ENCODE assay signal across 10 cellular contexts in genomic region chr9:105141448-105142101, GRCh38.
DNase-seq lines count a peak whose midpoint lies in the region; ATAC-seq and TF ChIP-seq lines count a peak whose summit lies in the region.
"Had no signal": no experiment of that assay in that cellular context is flagged by ENCODE, and none has a peak within 500 bp of the region (broad histone marks: within the 10 kb centered on the region; RNA-seq: fewer than 3 reads in every experiment).

No MANE protein-coding gene starts in this region.

- H3K4me1 ChIP-seq in heart left ventricle (peaks cover 0 to 37% (median 7%) of the 10 kb centered on the region in 12 donors), OCI-LY7 (ENCODE audit: insufficient read depth, low read length, poor library complexity, severe bottlenecking) (no peaks in the 10 kb centered on the region), upper lobe of right lung (peaks cover 8% of the 10 kb centered on the region)
- no peaks in the 10 kb centered on the region for H3K4me1 ChIP-seq in effector memory CD4-positive, alpha-beta T cell (ENCODE audit: control insufficient read depth, insufficient read depth, low read length, poor library complexity, severe bottlenecking)

- no peak overlapping the region for H3K4me3 Mint-ChIP-seq in WTC11

- H3K27me3 ChIP-seq in heart left ventricle (no peaks in the 10 kb centered on the region), upper lobe of right lung (no peaks in the 10 kb centered on the region)
- no peaks in the 10 kb centered on the region for H3K27me3 ChIP-seq in effector memory CD4-positive, alpha-beta T cell (replicated peaks; ENCODE audit: control insufficient read depth, insufficient read depth, low read length, poor library complexity, severe bottlenecking)

- DNase-seq in heart left ventricle (peak in 1 of 5 donors; percentile 38), cardiac septum (ENCODE audit: low spot score) (no peak), OCI-LY7 (ENCODE audit: low spot score) (peak; percentile 33), upper lobe of right lung (no peak), retina (no peak), WTC11 (ENCODE audit: low spot score) (no peak)
- DNase-seq in effector memory CD4-positive, alpha-beta T cell, result no peak
- DNase-seq: amniotic stem cell, NCI-H1694 treated with DMSO at 0.1 percent for 48 hours had no signal

- peak overlapping the region; percentile 39; the same call in 1 of the 2 replicates for H2AFZ ChIP-seq in OCI-LY7 (ENCODE audit: low read length)

- H3K4me2 ChIP-seq in OCI-LY7 (ENCODE audit: low read length), result no peak overlapping the region

- no peak overlapping the region for H3K4me3 ChIP-seq in heart left ventricle
- no peak overlapping the region for H3K4me3 ChIP-seq in OCI-LY7 (ENCODE audit: low read depth, low read length, poor library complexity, severe bottlenecking)
- no peak overlapping the region for H3K4me3 ChIP-seq in upper lobe of right lung
- no peak overlapping the region for H3K4me3 ChIP-seq in effector memory CD4-positive, alpha-beta T cell (ENCODE audit: insufficient read depth, low read depth, low read length, poor library complexity, severe bottlenecking)

- H3K9me2 ChIP-seq in OCI-LY7 (ENCODE audit: insufficient read depth, low read length), result no peaks in the 10 kb centered on the region

- H3K27ac Mint-ChIP-seq in WTC11, result no peak overlapping the region

- H3K9me3 ChIP-seq in heart left ventricle, result no peaks in the 10 kb centered on the region
- H3K9me3 ChIP-seq in OCI-LY7 (ENCODE audit: low read length), result no peaks in the 10 kb centered on the region
- H3K9me3 ChIP-seq in upper lobe of right lung, result no peaks in the 10 kb centered on the region
- no peaks in the 10 kb centered on the region for H3K9me3 ChIP-seq in effector memory CD4-positive, alpha-beta T cell (ENCODE audit: control insufficient read depth, low read length)

- WGBS in heart left ventricle, 4 donors, result 58 to 67% (median 62%) methylated on average over 2 of the region's 2 CpGs

- H3K36me3 Mint-ChIP-seq in WTC11, result no peaks in the 10 kb centered on the region

- TF ChIP-seq POLR2A in heart left ventricle (IDR thresholded peaks at IDR 0.05), result no peak

- H3K36me3 ChIP-seq in heart left ventricle, result no peaks in the 10 kb centered on the region
- H3K36me3 ChIP-seq in OCI-LY7 (ENCODE audit: insufficient read depth, low read length), result no peaks in the 10 kb centered on the region
- no peaks in the 10 kb centered on the region for H3K36me3 ChIP-seq in upper lobe of right lung
- no peaks in the 10 kb centered on the region for H3K36me3 ChIP-seq in effector memory CD4-positive, alpha-beta T cell (ENCODE audit: control insufficient read depth, insufficient read depth, low read length)

- H3K79me2 ChIP-seq in OCI-LY7 (ENCODE audit: insufficient read depth, low read depth, low read length), result no peaks in the 10 kb centered on the region

- CTCF ChIA-PET in OCI-LY7 (lab: Charles Lee; ENCODE audit: unreplicated experiment) (no interaction called here), WTC11 (lab: Charles Lee) (interaction anchor here (1.8 kb wide), 2 partner anchors 274 to 278 kb away, joined by 4 to 9 read pairs; no protein-coding TSS in a partner anchor)

- TF ChIP-seq CTCF in heart left ventricle (IDR thresholded peaks at IDR 0.05), result no peak
- TF ChIP-seq CTCF in OCI-LY7 (conservative IDR thresholded peaks at IDR 0.05; ENCODE audit: low read length), result no peak
- TF ChIP-seq CTCF in upper lobe of right lung (IDR thresholded peaks at IDR 0.05), result no peak
- TF ChIP-seq CTCF in WTC11 (IDR thresholded peaks at IDR 0.05), result no peak

- peaks cover 31% of the 10 kb centered on the region for H3K4me1 Mint-ChIP-seq in WTC11

- no TSS peak for BruUV-seq in OCI-LY7 (replicated peaks; lab: Mats Ljungman, UMichigan)

- intact Hi-C loops in heart left ventricle (cut with DNase I) (loop anchor here in 2 of 10 donors (5.0 to 10.0 kb wide), 2 partner anchors 177 to 214 kb away; partner anchors contain the start of gene ABCA1 (in 1 of the 2)), cardiac septum (cut with DNase I) (no loop called here), OCI-LY7 (cut with micrococcal nuclease; ENCODE audit: unreplicated experiment) (no loop called here), upper lobe of right lung (cut with DNase I) (no loop called here)

- peak in 3 of 4 donors; percentile 55 to 80 (median 63) for ATAC-seq in heart left ventricle
- ATAC-seq in HG02981 (IDR thresholded peaks at IDR 0.05; ENCODE audit: unreplicated experiment), result peak; percentile 96
- ATAC-seq in upper lobe of right lung, result peak; percentile 70
- no peak for ATAC-seq in WTC11

- no peaks in the 10 kb centered on the region for H3K9me3 Mint-ChIP-seq in WTC11

- H3K27ac ChIP-seq in heart left ventricle, result peak overlapping the region in 1 of 12 donors; percentile 64
- no peak overlapping the region for H3K27ac ChIP-seq in OCI-LY7 (ENCODE audit: low read depth, low read length, poor library complexity, severe bottlenecking)
- H3K27ac ChIP-seq in upper lobe of right lung, result no peak overlapping the region
- no peak overlapping the region for H3K27ac ChIP-seq in effector memory CD4-positive, alpha-beta T cell (ENCODE audit: insufficient read depth, low read length, poor library complexity, severe bottlenecking)

- POLR2A ChIA-PET in OCI-LY7 (lab: Charles Lee), result interaction anchor here (0.7 to 1.3 kb wide), 2 partner anchors 23 to 219 kb away, joined by 3 to 4 read pairs; no protein-coding TSS in a partner anchor
- POLR2A ChIA-PET in WTC11 (lab: Charles Lee), result no interaction called here

- H4K20me1 ChIP-seq in OCI-LY7 (ENCODE audit: insufficient read depth, low read length), result no peaks in the 10 kb centered on the region

- H3K27me3 Mint-ChIP-seq in WTC11 (ENCODE audit: low read depth), result peaks cover 13% of the 10 kb centered on the region

TF ChIP-seq in WTC11, 78 proteins besides CTCF, POLR2A, EP300 and RAD21:
- TF ChIP-seq TP53 (CRISPR knock-in tag; IDR thresholded peaks at IDR 0.05), result no peak
